10 cellular contexts compared by ENCODE assay signal in the genomic region with DNA sequence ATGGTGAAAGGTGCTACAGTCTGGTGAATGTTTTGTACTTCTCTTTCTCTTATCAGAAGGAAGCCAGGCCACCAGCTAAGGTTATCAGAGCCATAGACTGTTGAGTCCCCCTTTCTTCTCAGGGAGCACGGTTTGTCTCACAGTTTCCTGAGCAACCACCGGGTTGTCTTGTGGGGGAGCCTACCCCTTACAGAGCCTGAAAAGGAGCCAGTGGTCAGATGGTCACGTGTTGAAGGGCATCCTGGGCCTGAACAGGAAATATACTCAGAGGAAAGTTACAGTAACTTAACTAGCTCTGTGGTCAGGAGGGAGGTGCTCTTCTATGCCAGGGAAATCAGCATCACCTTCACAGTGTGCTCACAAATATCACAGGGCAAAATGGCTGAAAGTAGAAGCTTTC. TPM values are rescaled to one million over a fixed set of nuclear protein-coding genes. Genes with fewer than 3 reads are reported as not detected.
DNase-seq lines count a peak whose midpoint lies in the region; ATAC-seq and TF ChIP-seq lines count a peak whose summit lies in the region.
"Had no signal": no experiment of that assay in that cellular context is flagged by ENCODE, and none has a peak within 500 bp of the region (broad histone marks: within the 10 kb centered on the region; RNA-seq: fewer than 3 reads in every experiment).

No MANE protein-coding gene starts in this region.

- H3K27ac ChIP-seq in coronary artery: no peak overlapping the region

- H3K27ac Mint-ChIP-seq in T-cell: peak overlapping the region; percentile 98 to 99

- no peaks in the 10 kb centered on the region for H3K27me3 ChIP-seq in H7 (ENCODE audit: control insufficient read depth, insufficient read depth, low read length)

- H3K36me3 ChIP-seq in H7 (replicated peaks; ENCODE audit: control insufficient read depth, insufficient read depth, low read length): no peaks in the 10 kb centered on the region

- TF ChIP-seq CTCF in coronary artery (IDR thresholded peaks at IDR 0.05): no peak

- TF ChIP-seq POLR2A in erythroblast (IDR thresholded peaks at IDR 0.05; ENCODE audit: low read length): no peak

- H3K9me3 Mint-ChIP-seq in T-cell: peaks cover 2 to 4% (median 3%) of the 10 kb centered on the region in 3 donors

- POLR2A ChIA-PET in T-cell (lab: Charles Lee): interaction anchor here (0.5 to 7.7 kb wide), 8 partner anchors 9 to 150 kb away, joined by 3 to 134 read pairs (median 4); partner anchors contain the start of gene CD28 (in 2 of the 2)

- CTCF ChIA-PET in T-cell (lab: Charles Lee): interaction anchor here (1.1 to 7.0 kb wide), 6 partner anchors 10 to 96 kb away, joined by 3 to 53 read pairs (median 4); partner anchors contain the start of gene CD28 (in 1 of the 2)

- no peaks in the 10 kb centered on the region for H3K27me3 Mint-ChIP-seq in T-cell

- H3K36me3 Mint-ChIP-seq in T-cell: peaks cover 63% of the 10 kb centered on the region

- H3K4me3 ChIP-seq in H7 (ENCODE audit: insufficient read depth, low read depth, low read length) (no peak overlapping the region), coronary artery (no peak overlapping the region)

- ATAC-seq in GM18907 (IDR thresholded peaks at IDR 0.05; ENCODE audit: unreplicated experiment) (peak; percentile 95), HG02840 (IDR thresholded peaks at IDR 0.05; ENCODE audit: low FRiP score, unreplicated experiment) (peak; percentile 84), T-cell (replicated peaks in 1 of 4) (peak; percentile 47 to 56 (median 55))

- H3K4me1 Mint-ChIP-seq in T-cell: peaks cover 96 to 99% (median 98%) of the 10 kb centered on the region in 3 donors

- DNase-seq in T-cell (peak in 31 of 34 experiments; percentile 14 to 65 (median 40)), erythroblast (lab: John Stamatoyannopoulos, UW) (peak; percentile 6 to 45), H7 (no peak), DMS79 treated with DMSO at 0.1 percent for 48 hours (lab: John Stamatoyannopoulos, UW) (no peak), foreskin melanocyte (no peak), coronary artery (ENCODE audit: low spot score) (no peak)

- peak overlapping the region; percentile 63 to 83 (median 73) for H3K4me3 Mint-ChIP-seq in T-cell

RNA-seq across cellular contexts. Expression of gene CD28, which starts 11.6 kb away (rescaled TPM):
- 100 to 1,000 TPM; 112 to 154 (median 151) TPM for total RNA-seq in T-cell
- not detected in 2 replicates for total RNA-seq in H7 (2014; rRNA removed; shearing (Covaris generic))
- total RNA-seq: fibroblast of villous mesenchyme, NCI-H460 had no signal

Comparison
In these comparisons a context has a peak if more than half of its experiments do, and no peak if none do; other contexts are left out.
1. DNase-seq: peak in T-cell (31 of 34) and erythroblast (2 of 2); none in H7 (single experiment), DMS79 treated with DMSO at 0.1 percent for 48 hours (single experiment), foreskin melanocyte (single experiment) and coronary artery (single experiment).
2. RNA of gene CD28, which starts 11.6 kb away (total RNA-seq): 112 to 154 TPM in T-cell; not detected in H7; every median in the first group is over 100 times any median in the second.
3. Peak in every context shown above with its lines, with median percentiles within 50 percentile points of each other: ATAC-seq.